Comparison of ENCODE assay signal across 8 cellular contexts in the genomic region with DNA sequence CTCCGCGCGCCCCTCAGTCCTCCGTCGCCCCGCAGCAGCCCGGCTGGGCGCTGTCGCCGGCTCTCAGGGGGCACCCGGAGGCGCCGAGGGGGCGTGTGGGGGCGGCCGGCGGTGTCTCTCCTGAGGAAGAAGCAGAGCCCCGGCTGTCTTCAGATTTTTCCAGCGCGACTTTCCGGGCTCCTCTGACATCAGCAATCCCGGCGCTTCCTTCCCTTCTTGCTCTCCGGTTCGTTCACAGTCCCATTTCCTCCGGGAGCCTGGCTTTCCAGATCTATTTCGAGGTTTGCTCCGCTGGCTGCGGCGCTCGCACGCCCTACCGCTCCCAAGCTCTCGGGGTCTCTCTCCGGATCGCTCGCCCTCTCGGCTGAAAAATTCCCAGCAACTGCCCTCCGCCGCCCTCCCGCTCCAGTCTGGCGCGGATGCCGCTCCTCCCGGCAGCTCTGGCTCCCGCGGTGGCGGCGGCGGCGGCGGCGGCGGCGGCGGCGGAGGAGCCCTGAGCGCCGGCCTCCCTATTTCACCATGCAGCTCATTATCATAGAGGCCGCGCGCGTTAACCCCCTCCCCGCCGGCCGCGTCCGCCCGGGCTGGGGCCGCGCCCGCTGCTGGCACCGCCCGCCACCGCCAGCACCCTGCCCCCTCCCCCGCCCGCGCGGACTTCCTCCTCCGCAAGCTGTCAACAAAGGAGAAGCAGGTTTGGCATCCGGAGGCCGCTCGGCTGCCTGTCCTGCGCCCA. TPM values are rescaled to one million over a fixed set of nuclear protein-coding genes. Genes with fewer than 3 reads are reported as not detected.
DNase-seq lines count a peak whose midpoint lies in the region; ATAC-seq and TF ChIP-seq lines count a peak whose summit lies in the region.

A gene with protein sequence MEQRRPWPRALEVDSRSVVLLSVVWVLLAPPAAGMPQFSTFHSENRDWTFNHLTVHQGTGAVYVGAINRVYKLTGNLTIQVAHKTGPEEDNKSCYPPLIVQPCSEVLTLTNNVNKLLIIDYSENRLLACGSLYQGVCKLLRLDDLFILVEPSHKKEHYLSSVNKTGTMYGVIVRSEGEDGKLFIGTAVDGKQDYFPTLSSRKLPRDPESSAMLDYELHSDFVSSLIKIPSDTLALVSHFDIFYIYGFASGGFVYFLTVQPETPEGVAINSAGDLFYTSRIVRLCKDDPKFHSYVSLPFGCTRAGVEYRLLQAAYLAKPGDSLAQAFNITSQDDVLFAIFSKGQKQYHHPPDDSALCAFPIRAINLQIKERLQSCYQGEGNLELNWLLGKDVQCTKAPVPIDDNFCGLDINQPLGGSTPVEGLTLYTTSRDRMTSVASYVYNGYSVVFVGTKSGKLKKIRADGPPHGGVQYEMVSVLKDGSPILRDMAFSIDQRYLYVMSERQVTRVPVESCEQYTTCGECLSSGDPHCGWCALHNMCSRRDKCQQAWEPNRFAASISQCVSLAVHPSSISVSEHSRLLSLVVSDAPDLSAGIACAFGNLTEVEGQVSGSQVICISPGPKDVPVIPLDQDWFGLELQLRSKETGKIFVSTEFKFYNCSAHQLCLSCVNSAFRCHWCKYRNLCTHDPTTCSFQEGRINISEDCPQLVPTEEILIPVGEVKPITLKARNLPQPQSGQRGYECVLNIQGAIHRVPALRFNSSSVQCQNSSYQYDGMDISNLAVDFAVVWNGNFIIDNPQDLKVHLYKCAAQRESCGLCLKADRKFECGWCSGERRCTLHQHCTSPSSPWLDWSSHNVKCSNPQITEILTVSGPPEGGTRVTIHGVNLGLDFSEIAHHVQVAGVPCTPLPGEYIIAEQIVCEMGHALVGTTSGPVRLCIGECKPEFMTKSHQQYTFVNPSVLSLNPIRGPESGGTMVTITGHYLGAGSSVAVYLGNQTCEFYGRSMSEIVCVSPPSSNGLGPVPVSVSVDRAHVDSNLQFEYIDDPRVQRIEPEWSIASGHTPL (N-terminal part only) (minus strand): TSS at position 534 of the 733 bp plus-strand sequence. CDS start 26,462 bp downstream, outside the sequence.

- peaks cover 10% of the 10 kb centered on the region for H3K4me1 Mint-ChIP-seq in activated CD8-positive, alpha-beta T cell treated with anti-CD3 and anti-CD28 coated beads for 36 hours (ENCODE audit: low read depth)

- CTCF ChIA-PET in activated CD8-positive, alpha-beta T cell treated with anti-CD3 and anti-CD28 coated beads for 36 hours (lab: Charles Lee), result interaction anchor here (0.9 to 5.0 kb wide), 31 partner anchors 8 to 359 kb away, joined by 3 to 65 read pairs (median 6); no protein-coding TSS in a partner anchor

- TF ChIP-seq CTCF in activated CD8-positive, alpha-beta T cell treated with anti-CD3 and anti-CD28 coated beads for 36 hours (IDR thresholded peaks at IDR 0.05), result no peak
- TF ChIP-seq CTCF in lower leg skin (IDR thresholded peaks at IDR 0.05), result no peak

- intact Hi-C loops in activated CD8-positive, alpha-beta T cell treated with anti-CD3 and anti-CD28 coated beads for 36 hours (cut with micrococcal nuclease), result loop anchor here (2.0 kb wide), 1 partner anchor 111 kb away; no protein-coding TSS in a partner anchor
- intact Hi-C loops in lower leg skin (cut with DNase I; ENCODE audit: low total_unique reads), result loop anchor here (2.0 kb wide), 1 partner anchor 221 kb away; no protein-coding TSS in a partner anchor

- no peaks in the 10 kb centered on the region for H3K36me3 Mint-ChIP-seq in activated CD8-positive, alpha-beta T cell treated with anti-CD3 and anti-CD28 coated beads for 36 hours (ENCODE audit: low read depth)

- no peak for TF ChIP-seq POLR2A in lower leg skin (IDR thresholded peaks at IDR 0.05)

- WGBS in lower leg skin, 2 donors, result 0 to 1% methylated on average over 52 to 60 of the region's 84 CpGs

- POLR2A ChIA-PET in activated CD8-positive, alpha-beta T cell treated with anti-CD3 and anti-CD28 coated beads for 36 hours (lab: Charles Lee), result interaction anchor here (0.6 to 1.8 kb wide), 2 partner anchors 222 to 510 kb away, joined by 3 to 7 read pairs; no protein-coding TSS in a partner anchor

- peaks cover 23% of the 10 kb centered on the region for H3K27me3 Mint-ChIP-seq in activated CD8-positive, alpha-beta T cell treated with anti-CD3 and anti-CD28 coated beads for 36 hours

- DNase-seq in DMS53 (lab: John Stamatoyannopoulos, UW) (peak; percentile 96), NCI-H748 (lab: John Stamatoyannopoulos, UW; ENCODE audit: unreplicated experiment) (peak; percentile 81), ecto neural progenitor cell (ENCODE audit: low spot score) (peak; percentile 87), lower leg skin (ENCODE audit: low spot score in 2 of 2) (peak; percentile 72 to 96)
- DNase-seq in activated CD8-positive, alpha-beta T cell treated with anti-CD3 and anti-CD28 coated beads for 36 hours, result peak; percentile 76
- peak; percentile 21 to 38 (median 29) for DNase-seq in stimulated activated CD4-positive, alpha-beta T cell treated with anti-CD3 and anti-CD28 coated beads, TNF-alpha, amount 100 ng/mL, for 4 hours (ENCODE audit: low read depth in 3 of 3)

- H3K4me3 Mint-ChIP-seq in activated CD8-positive, alpha-beta T cell treated with anti-CD3 and anti-CD28 coated beads for 36 hours, result peak within 1 kb of the TSS; percentile 70

- H3K9me3 Mint-ChIP-seq in activated CD8-positive, alpha-beta T cell treated with anti-CD3 and anti-CD28 coated beads for 36 hours, result no peaks in the 10 kb centered on the region

- peak within 1 kb of the TSS; percentile 73 for H3K4me3 ChIP-seq in lower leg skin (ENCODE audit: low read depth, poor library complexity, severe bottlenecking)

- H3K27ac Mint-ChIP-seq in activated CD8-positive, alpha-beta T cell treated with anti-CD3 and anti-CD28 coated beads for 36 hours, result peak within 1 kb of the TSS; percentile 34

- ATAC-seq in HG03139 (IDR thresholded peaks at IDR 0.05; ENCODE audit: unreplicated experiment) (peak; percentile 51), HG03095 (IDR thresholded peaks at IDR 0.05; ENCODE audit: unreplicated experiment) (no peak)
- ATAC-seq in activated CD8-positive, alpha-beta T cell treated with anti-CD3 and anti-CD28 coated beads for 36 hours, result peak; percentile 77

RNA-seq across cellular contexts. Expression of the gene that starts here (rescaled TPM):
- total RNA-seq in activated CD8-positive, alpha-beta T cell treated with anti-CD3 and anti-CD28 coated beads for 36 hours, result under 1 TPM; 0.13 to 0.23 TPM
- total RNA-seq in lower leg skin, result 10 to 100 TPM; 27.4 to 44.2 (median 36.9) TPM

Comparison
In these comparisons a context has a peak if more than half of its experiments do, and no peak if none do; other contexts are left out.
1. RNA of the gene that starts here (total RNA-seq): 27.4 to 44.2 TPM in lower leg skin; 0.13 to 0.23 TPM in activated CD8-positive, alpha-beta T cell treated with anti-CD3 and anti-CD28 coated beads for 36 hours; every median in the first group is over 10 times any median in the second.
2. Peak in DNase-seq and ATAC-seq in activated CD8-positive, alpha-beta T cell treated with anti-CD3 and anti-CD28 coated beads for 36 hours; RNA of the gene not detected or under 1 TPM.
3. DNase-seq: peak in every context shown above with its lines; median percentile 96 in DMS53; 87 in ecto neural progenitor cell; 84 in lower leg skin; 81 in NCI-H748; 76 in activated CD8-positive, alpha-beta T cell treated with anti-CD3 and anti-CD28 coated beads for 36 hours; 29 in stimulated activated CD4-positive, alpha-beta T cell treated with anti-CD3 and anti-CD28 coated beads, TNF-alpha, amount 100 ng/mL, for 4 hours.